Comparison of ENCODE assay signal across 27 cellular contexts in the genomic region with DNA sequence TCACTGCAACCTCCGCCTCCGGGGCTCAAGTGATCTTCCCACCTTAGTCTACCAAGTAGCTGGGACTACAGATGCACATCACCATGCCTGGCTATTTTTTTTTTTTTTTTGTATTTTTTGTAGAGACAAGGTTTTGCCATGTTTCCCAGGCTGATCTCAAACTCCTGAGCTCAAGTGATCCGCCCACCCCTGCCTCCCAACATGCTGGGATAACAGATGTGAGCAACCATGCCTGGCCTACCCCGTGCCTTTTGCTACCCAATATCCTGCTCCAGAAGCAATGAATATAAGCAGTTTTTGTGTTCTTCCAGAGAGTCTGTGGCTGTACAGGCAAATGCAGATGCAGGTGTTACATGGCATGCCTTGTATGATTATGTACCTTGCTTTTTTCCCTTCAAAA.
"Had no signal": no experiment of that assay in that cellular context is flagged by ENCODE, and none has a peak within 500 bp of the region (broad histone marks: within the 10 kb centered on the region; RNA-seq: fewer than 3 reads in every experiment).

No MANE protein-coding gene starts in this region.

- H3K9me3 ChIP-seq: Peyer's patch, SJCRH30, SK-N-SH had no signal

- DNase-seq: activated CD4-positive, alpha-beta memory T cell treated with anti-CD3 and anti-CD28 coated beads, Interleukin-2, amount 10 ng/mL, durations not matched to agents 7 days and 5 days; activated CD4-positive, alpha-beta T cell treated with anti-CD3 and anti-CD28 coated beads, Interleukin-2, amount 50 U/mL, for 1 hour; activated CD4-positive, CD25-positive, alpha-beta regulatory T cell; activated gamma-delta T cell; activated naive CD4-positive, alpha-beta T cell treated with anti-CD3 and anti-CD28 coated beads for 36 hours; activated T-cell treated with anti-CD3 and anti-CD28 coated beads for 4 hours; activated T-cell treated with anti-CD3 and anti-CD28 coated beads, Interleukin-2, amount 50 U/mL, for 48 hours; amygdala; brain microvascular endothelial cell; cerebellar nuclear complex; Kasumi-1; NCI-H1048; NCI-H146; NCI-H2029; NCI-H2107; NCI-H510A treated with DMSO at 0.1 percent for 48 hours; NCI-H69; NK-92 treated with Interleukin-12 subunit alpha and Interleukin-12 subunit beta, amount 100 ng/mL, for 24 hours; Right ventricle myocardium superior; SJCRH30; SK-N-SH; T-helper 1 cell had no signal

- H3K4me3 ChIP-seq: cardiac muscle cell, Peyer's patch, SJCRH30 had no signal

- H3K36me3 Mint-ChIP-seq: activated naive CD8-positive, alpha-beta T cell had no signal

- H3K27ac ChIP-seq: brain microvascular endothelial cell, cardiac muscle cell, Peyer's patch, RWPE1, SJCRH30 had no signal

- H3K27ac Mint-ChIP-seq: activated CD4-positive, alpha-beta memory T cell treated with anti-CD3 and anti-CD28 coated beads, Interleukin-2, amount 10 ng/mL, durations not matched to agents 7 days and 5 days; activated naive CD4-positive, alpha-beta T cell treated with anti-CD3 and anti-CD28 coated beads for 36 hours; activated naive CD8-positive, alpha-beta T cell; activated T-helper 17 cell treated with anti-CD3 and anti-CD28 coated beads, Interleukin-2, amount 50 U/mL, for 72 hours had no signal

- H3K27me3 ChIP-seq: brain microvascular endothelial cell, cardiac muscle cell, Peyer's patch, SJCRH30 had no signal

- H3K4me3 Mint-ChIP-seq: activated CD4-positive, alpha-beta memory T cell treated with anti-CD3 and anti-CD28 coated beads, Interleukin-2, amount 10 ng/mL, durations not matched to agents 7 days and 5 days; activated naive CD4-positive, alpha-beta T cell treated with anti-CD3 and anti-CD28 coated beads for 36 hours; activated naive CD8-positive, alpha-beta T cell; activated T-helper 17 cell treated with anti-CD3 and anti-CD28 coated beads, Interleukin-2, amount 50 U/mL, for 72 hours had no signal

- H3K4me2 ChIP-seq: SK-N-SH had no signal

- H3K36me3 ChIP-seq: brain microvascular endothelial cell, cardiac muscle cell, Peyer's patch, SJCRH30 had no signal

- H3K9ac ChIP-seq: SK-N-SH had no signal

- H3K27me3 Mint-ChIP-seq: activated CD4-positive, alpha-beta memory T cell treated with anti-CD3 and anti-CD28 coated beads, Interleukin-2, amount 10 ng/mL, durations not matched to agents 7 days and 5 days; activated naive CD8-positive, alpha-beta T cell; activated T-helper 17 cell treated with anti-CD3 and anti-CD28 coated beads, Interleukin-2, amount 50 U/mL, for 72 hours had no signal

- ATAC-seq: activated T-helper 17 cell treated with anti-CD3 and anti-CD28 coated beads, Interleukin-2, amount 50 U/mL, for 72 hours had no signal

- H3K9me3 Mint-ChIP-seq: activated CD4-positive, alpha-beta memory T cell treated with anti-CD3 and anti-CD28 coated beads, Interleukin-2, amount 10 ng/mL, durations not matched to agents 7 days and 5 days; activated naive CD4-positive, alpha-beta T cell treated with anti-CD3 and anti-CD28 coated beads for 36 hours; activated T-helper 17 cell treated with anti-CD3 and anti-CD28 coated beads, Interleukin-2, amount 50 U/mL, for 72 hours had no signal
